ENCODE assay signal across 11 cellular contexts in genomic region chr14:39307815-39308214, GRCh38.
"Had no signal": no experiment of that assay in that cellular context is flagged by ENCODE, and none has a peak within 500 bp of the region (broad histone marks: within the 10 kb centered on the region; RNA-seq: fewer than 3 reads in every experiment).

No MANE protein-coding gene starts in this region.

- H3K4me3 ChIP-seq: GM23248, GM23338, HAP-1 had no signal

- H3K9me3 Mint-ChIP-seq: GM23338, H9, HFFc6 had no signal

- H3K27ac ChIP-seq: GM23248 had no signal

- H3K27ac Mint-ChIP-seq: GM23338, H9, HFFc6 had no signal

- H3K4me3 Mint-ChIP-seq: GM23338, H9, HFFc6 had no signal

- H2AFZ ChIP-seq: GM23248, GM23338 had no signal

- ATAC-seq: GM23338, HCT116 had no signal

- FAIRE-seq: H1, H54 had no signal

- DNase-seq: GM23248, GOT3, H7, H9, HCEC 1CT, HFFc6 had no signal

- H3K9me3 ChIP-seq: HAP-1 had no signal

- H3K9ac ChIP-seq: GM23248 had no signal

- H3K4me1 Mint-ChIP-seq: GM23338, H9 had no signal

- H3K36me3 ChIP-seq: HAP-1 had no signal

- H3K4me2 ChIP-seq: GM23338 had no signal
